ENCODE assay signal across 9 cellular contexts in genomic region chr9:129202613-129203555, GRCh38. TPM values are rescaled to one million over a fixed set of nuclear protein-coding genes. Genes with fewer than 3 reads are reported as not detected.
DNase-seq lines count a peak whose midpoint lies in the region; ATAC-seq and TF ChIP-seq lines count a peak whose summit lies in the region.
"Had no signal": no experiment of that assay in that cellular context is flagged by ENCODE, and none has a peak within 500 bp of the region (broad histone marks: within the 10 kb centered on the region; RNA-seq: fewer than 3 reads in every experiment).

No MANE protein-coding gene starts in this region.

- H3K4me2 ChIP-seq in Karpas-422 (ENCODE audit: low read depth, low read length, poor library complexity, severe bottlenecking), result no peak overlapping the region

- ATAC-seq in GM21529 (IDR thresholded peaks at IDR 0.05; ENCODE audit: unreplicated experiment) (peak; percentile 94), left ventricle myocardium superior (peak; percentile 94)

- H4K20me1 ChIP-seq in Karpas-422 (ENCODE audit: insufficient read depth, low read depth, low read length), result no peaks in the 10 kb centered on the region

- peak in 1 of 2 donors; percentile 45 for TF ChIP-seq POLR2A in adrenal gland (IDR thresholded peaks at IDR 0.05)

- H3K4me1 ChIP-seq in Karpas-422 (ENCODE audit: low read length) (no peaks in the 10 kb centered on the region), adrenal gland (replicated peaks in 1 of 2) (peaks cover 0 to 5% of the 10 kb centered on the region in 2 donors)

- H3K9me3 ChIP-seq in Karpas-422 (ENCODE audit: low read length), result no peaks in the 10 kb centered on the region
- H3K9me3 ChIP-seq in adrenal gland (replicated peaks in 1 of 3), result no peaks in the 10 kb centered on the region

- no peaks in the 10 kb centered on the region for H3K36me3 ChIP-seq in Karpas-422 (ENCODE audit: insufficient read depth, low read length)
- H3K36me3 ChIP-seq in adrenal gland (replicated peaks in 1 of 2), result no peaks in the 10 kb centered on the region

- H3K27ac Mint-ChIP-seq in type B pancreatic cell, result no peak overlapping the region

- no peak overlapping the region for H3K27ac ChIP-seq in Karpas-422 (ENCODE audit: low read length)
- H3K27ac ChIP-seq in adrenal gland, result peak overlapping the region in 3 of 5 donors; percentile 84 to 91 (median 90)
- H3K27ac ChIP-seq: epithelial cell of prostate had no signal

- no peak overlapping the region for H3K4me3 ChIP-seq in Karpas-422 (ENCODE audit: low read length)
- peak overlapping the region in 3 of 4 donors; percentile 40 to 79 (median 70) for H3K4me3 ChIP-seq in adrenal gland

- TF ChIP-seq CTCF in adrenal gland (IDR thresholded peaks at IDR 0.05) (no peak), type B pancreatic cell (conservative IDR thresholded peaks at IDR 0.05) (no peak)

- DNase-seq in Caki2 (ENCODE audit: low read depth) (peak; percentile 78), Karpas-422 (peak; percentile 90), T-helper 1 cell (peak; percentile 75 to 88 (median 87)), adrenal gland (peak; percentile 74 to 89 (median 87)), left ventricle myocardium superior (peak; percentile 93), posterior vena cava (ENCODE audit: low spot score) (peak; percentile 96), type B pancreatic cell (ENCODE audit: extremely low spot score, unreplicated experiment) (peak; percentile 91)

- H3K4me1 Mint-ChIP-seq in type B pancreatic cell (ENCODE audit: unreplicated experiment), result peaks cover 21% of the 10 kb centered on the region

- no peaks in the 10 kb centered on the region for H3K9me3 Mint-ChIP-seq in type B pancreatic cell

- intact Hi-C loops in adrenal gland (cut with DNase I), result no loop called here
- intact Hi-C loops in left ventricle myocardium superior (cut with micrococcal nuclease), result no loop called here
- intact Hi-C loops in posterior vena cava (cut with DNase I), result no loop called here

- no peaks in the 10 kb centered on the region for H3K9me2 ChIP-seq in Karpas-422 (replicated peaks; ENCODE audit: insufficient read depth, low read length)

- in situ Hi-C loops in Caki2 (cut with HindIII; ENCODE audit: low pct_unique_long_range_greater_than_20kb, low sequenced_read_pairs), result no loop called here

- peak overlapping the region; percentile 78 for H3K4me3 Mint-ChIP-seq in type B pancreatic cell

- H3K27me3 ChIP-seq in Karpas-422 (ENCODE audit: low read length) (no peaks in the 10 kb centered on the region), adrenal gland (no peaks in the 10 kb centered on the region)

- H3K36me3 Mint-ChIP-seq in type B pancreatic cell, result no peaks in the 10 kb centered on the region

- H3K27me3 Mint-ChIP-seq in type B pancreatic cell, result no peaks in the 10 kb centered on the region

- no peak overlapping the region for H3K9ac ChIP-seq in Karpas-422 (ENCODE audit: low read length)

- WGBS in adrenal gland, 4 donors, result 5 to 30% (median 6%) methylated on average over 4 to 57 of the region's 57 CpGs

- H3K79me2 ChIP-seq in Karpas-422 (ENCODE audit: low read length), result no peaks in the 10 kb centered on the region

- no peak overlapping the region for H2AFZ ChIP-seq in Karpas-422 (ENCODE audit: low read length)

RNA-seq across cellular contexts. Expression of gene IER5L, which starts 24.8 kb away (rescaled TPM):
- 73.3 and 76.4 TPM in 2 replicates for total RNA-seq in Caki2 (2014; rRNA removed; shearing (Covaris generic); ENCODE audit: low replicate concordance)
- 0.48 and 2.3 TPM in 2 replicates for total RNA-seq in Karpas-422 (2014; rRNA removed; shearing (Covaris generic); ENCODE audit: low replicate concordance)
- total RNA-seq in adrenal gland (10 to 100 TPM; 10.9 to 47.6 (median 18.6) TPM), left ventricle myocardium superior (3.5 TPM), posterior vena cava (10 to 100 TPM; 23.5 to 35.0 TPM), type B pancreatic cell (ENCODE audit: low replicate concordance) (22.3 and 37.5 TPM in 2 replicates)
- polyA plus RNA-seq in adrenal gland, result 100 to 1,000 TPM in 1 of 3 donors, 10 to 100 TPM in 1, under 1 TPM in 1; 0.46 to 168 (median 64.5) TPM
